8 cellular contexts compared by ENCODE assay signal in genomic region chr3:159266779-159267178, GRCh38.
DNase-seq lines count a peak whose midpoint lies in the region; ATAC-seq and TF ChIP-seq lines count a peak whose summit lies in the region.

No MANE protein-coding gene starts in this region.

- ATAC-seq in RWPE2 (ENCODE audit: low read depth) = peak; percentile 59; the same call in 1 of the 3 replicates

- H3K36me3 ChIP-seq in RWPE2 (ENCODE audit: low read depth) (no peaks in the 10 kb centered on the region), iPS DF 6.9 (ENCODE audit: control insufficient read depth, insufficient read depth, low read length) (no peaks in the 10 kb centered on the region)

- H3K4me1 ChIP-seq in RWPE2 (ENCODE audit: insufficient read depth, poor library complexity, severe bottlenecking) (no peaks in the 10 kb centered on the region), iPS DF 6.9 (ENCODE audit: control insufficient read depth, insufficient read depth, low read length) (no peaks in the 10 kb centered on the region)

- H3K4me3 ChIP-seq in RWPE2 (ENCODE audit: severe bottlenecking) (no peak overlapping the region), iPS DF 6.9 (ENCODE audit: low read length) (no peak overlapping the region)

- H3K27ac ChIP-seq in RWPE2 (ENCODE audit: poor library complexity, severe bottlenecking) (no peak overlapping the region), iPS DF 6.9 (ENCODE audit: low read length) (no peak overlapping the region)

- H3K9me3 ChIP-seq in RWPE2 (ENCODE audit: severe bottlenecking) (no peaks in the 10 kb centered on the region), iPS DF 6.9 (ENCODE audit: control insufficient read depth, insufficient read depth, low read length) (no peaks in the 10 kb centered on the region)

- DNase-seq in activated T-cell treated with anti-CD3 and anti-CD28 coated beads, Interleukin-2, amount 50 U/mL, for 48 hours = peak; percentile 22 to 24
- no peak for DNase-seq in activated T-cell treated with anti-CD3 and anti-CD28 coated beads, Interleukin-2, amount 50 U/mL, for 1 hour
- DNase-seq in HT-29 (ENCODE audit: low spot score) = peak; percentile 88
- DNase-seq in RWPE2 (ENCODE audit: low spot score) = no peak
- DNase-seq in iPS DF 6.9 (ENCODE audit: low read depth, low spot score) = peak; percentile 64
- no peak for DNase-seq in mucosa of gallbladder (ENCODE audit: low spot score)
- no peak for DNase-seq in DMS153 (lab: John Stamatoyannopoulos, UW)
- no peak for DNase-seq in activated CD4-positive, CD25-positive, alpha-beta regulatory T cell treated with anti-CD3 and anti-CD28 coated beads, Interleukin-2, amount 50 U/mL, for 72 hours

- TF ChIP-seq CTCF in RWPE2 (IDR thresholded peaks at IDR 0.05; ENCODE audit: poor library complexity, severe bottlenecking) = peak; percentile 72

- no peaks in the 10 kb centered on the region for H3K27me3 ChIP-seq in RWPE2 (ENCODE audit: insufficient read depth, poor library complexity, severe bottlenecking)
- no peaks in the 10 kb centered on the region for H3K27me3 ChIP-seq in iPS DF 6.9 (ENCODE audit: control insufficient read depth, insufficient read depth, low read length)

- no CpG with 5 or more reads among the region's 6 CpGs for WGBS in iPS DF 6.9 (ENCODE audit: insufficient coverage, insufficient read length)

Comparison
In these comparisons a context has a peak if more than half of its experiments do, and no peak if none do; other contexts are left out.
1. DNase-seq: peak in activated T-cell treated with anti-CD3 and anti-CD28 coated beads, Interleukin-2, amount 50 U/mL, for 48 hours (2 of 2), HT-29 (single experiment) and iPS DF 6.9 (single experiment); none in activated T-cell treated with anti-CD3 and anti-CD28 coated beads, Interleukin-2, amount 50 U/mL, for 1 hour (single experiment), RWPE2 (single experiment), mucosa of gallbladder (single experiment), DMS153 (single experiment) and activated CD4-positive, CD25-positive, alpha-beta regulatory T cell treated with anti-CD3 and anti-CD28 coated beads, Interleukin-2, amount 50 U/mL, for 72 hours (single experiment).